8 cellular contexts compared by ENCODE assay signal in the genomic region with DNA sequence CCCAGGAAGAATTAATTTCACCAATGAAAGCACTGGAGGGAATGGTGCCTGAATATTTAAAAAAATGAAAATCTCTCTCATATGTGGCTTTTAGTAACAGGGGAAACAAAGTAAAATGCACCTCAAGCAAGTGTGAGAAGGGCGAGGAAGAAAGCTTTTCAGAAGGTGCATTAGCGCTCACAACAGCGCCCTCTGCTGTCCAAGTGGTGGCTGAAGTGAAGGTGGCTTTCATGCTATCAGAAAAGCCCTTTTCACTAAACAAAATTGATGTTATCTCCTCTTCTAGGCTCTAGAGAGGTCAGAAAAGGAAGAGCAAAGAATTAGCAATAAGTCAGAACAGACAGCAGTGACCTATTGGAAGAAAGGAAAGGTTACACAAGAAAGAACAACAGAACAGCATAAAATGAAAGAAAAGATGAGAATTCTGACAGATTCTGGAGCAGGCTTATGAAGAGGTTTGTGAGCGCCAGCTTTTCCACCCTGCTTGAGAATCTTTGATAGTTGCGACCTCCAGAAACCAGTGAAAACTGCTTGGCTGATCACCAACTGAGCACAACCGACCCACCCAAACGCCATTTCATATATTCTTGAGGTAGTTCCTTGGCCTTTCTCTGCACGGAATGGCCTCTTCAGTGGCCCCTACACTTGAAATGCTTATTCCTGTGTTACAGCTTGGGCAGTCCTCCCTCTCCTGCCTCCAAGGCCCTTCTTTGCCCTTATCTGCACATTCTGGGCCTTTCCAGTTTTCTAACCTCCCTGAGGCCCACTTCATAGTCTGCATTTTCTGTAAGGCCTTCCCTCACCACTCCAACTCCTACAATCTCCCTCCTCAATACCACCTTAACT. TPM values are rescaled to one million over a fixed set of nuclear protein-coding genes. Genes with fewer than 3 reads are reported as not detected.
A peak's percentile ranks its signal among the peaks of the same experiment; 100 is the strongest.
DNase-seq lines count a peak whose midpoint lies in the region; ATAC-seq and FAIRE-seq lines count a peak whose summit lies in the region.

No MANE protein-coding gene starts in this region.

- H4K91ac ChIP-seq in trophoblast cell (ENCODE audit: low read depth, low read length), result no peak overlapping the region

- H3K4me3 ChIP-seq in trophoblast cell (ENCODE audit: low read depth, low read length), result no peak overlapping the region

- no peaks in the 10 kb centered on the region for H3K79me1 ChIP-seq in trophoblast cell (ENCODE audit: low read length)

- no peak overlapping the region for H3K4me2 ChIP-seq in trophoblast cell (ENCODE audit: low read length)

- no peaks in the 10 kb centered on the region for H3K27me3 ChIP-seq in trophoblast cell (ENCODE audit: insufficient read depth, low read length)

- no peaks in the 10 kb centered on the region for H3K27me3 Mint-ChIP-seq in activated T-helper 17 cell treated with anti-CD3 and anti-CD28 coated beads, Interleukin-2, amount 50 U/mL, for 72 hours

- intact Hi-C loops in Right ventricle myocardium inferior (cut with DNase I), result loop anchor here (5.0 kb wide), 1 partner anchor 550 kb away; no protein-coding TSS in a partner anchor
- intact Hi-C loops in cardiac septum (cut with DNase I), result loop anchor here (2.0 kb wide), 1 partner anchor 550 kb away; no protein-coding TSS in a partner anchor

- H3K79me2 ChIP-seq in trophoblast cell (ENCODE audit: control insufficient read depth, insufficient read depth, low read length, poor library complexity), result no peaks in the 10 kb centered on the region

- no peak overlapping the region for H2AFZ ChIP-seq in trophoblast cell (ENCODE audit: insufficient read depth, low read length, poor library complexity)

- H3K4me1 ChIP-seq in trophoblast cell (ENCODE audit: control insufficient read depth in 1 of 2, insufficient read depth in 2 of 2, low read length in 2 of 2), result peaks cover 0 to 4% of the 10 kb centered on the region in 2 experiments

- ATAC-seq in Right ventricle myocardium inferior (no peak), HG03432 (IDR thresholded peaks at IDR 0.05; ENCODE audit: unreplicated experiment) (peak; percentile 81)
- peak; percentile 37 for ATAC-seq in activated T-helper 17 cell treated with anti-CD3 and anti-CD28 coated beads, Interleukin-2, amount 50 U/mL, for 72 hours (replicated peaks)

- H3K4me3 Mint-ChIP-seq in activated T-helper 17 cell treated with anti-CD3 and anti-CD28 coated beads, Interleukin-2, amount 50 U/mL, for 72 hours, result no peak overlapping the region

- H3K18ac ChIP-seq in trophoblast cell (ENCODE audit: low read length), result no peak overlapping the region

- no peaks in the 10 kb centered on the region for H3K9me3 ChIP-seq in trophoblast cell (ENCODE audit: insufficient read depth, low read depth, low read length)

- no peaks in the 10 kb centered on the region for H3K9me3 Mint-ChIP-seq in activated T-helper 17 cell treated with anti-CD3 and anti-CD28 coated beads, Interleukin-2, amount 50 U/mL, for 72 hours

- no peak overlapping the region for H2AK5ac ChIP-seq in trophoblast cell (ENCODE audit: low read length)

- WGBS in trophoblast cell (ENCODE audit: extremely low coverage, insufficient coverage, insufficient read length), result no CpG with 5 or more reads among the region's 8 CpGs

- H2BK120ac ChIP-seq in trophoblast cell (ENCODE audit: insufficient read depth, low read length, poor library complexity), result no peak overlapping the region

- FAIRE-seq in RCC 7860 (lab: Jason Lieb, UNC), result no peak

- peaks cover 6% of the 10 kb centered on the region for H3K36me3 Mint-ChIP-seq in activated T-helper 17 cell treated with anti-CD3 and anti-CD28 coated beads, Interleukin-2, amount 50 U/mL, for 72 hours (ENCODE audit: low read depth)

- no peak overlapping the region for H3K14ac ChIP-seq in trophoblast cell (ENCODE audit: low read length)

- no peak overlapping the region for H4K8ac ChIP-seq in trophoblast cell (ENCODE audit: low read depth, low read length)

- H3K36me3 ChIP-seq in trophoblast cell (ENCODE audit: control insufficient read depth in 1 of 2, insufficient read depth in 2 of 2, low read length in 2 of 2), result peaks cover 2 to 3% of the 10 kb centered on the region in 2 experiments

- no peaks in the 10 kb centered on the region for H3K4me1 Mint-ChIP-seq in activated T-helper 17 cell treated with anti-CD3 and anti-CD28 coated beads, Interleukin-2, amount 50 U/mL, for 72 hours

- no peak overlapping the region for H3K27ac ChIP-seq in trophoblast cell (ENCODE audit: low read depth, low read length)

- no peak overlapping the region for H3K23ac ChIP-seq in trophoblast cell (ENCODE audit: low read length)

- no peak overlapping the region for H2BK5ac ChIP-seq in trophoblast cell (ENCODE audit: low read depth, low read length, poor library complexity)

- no peak overlapping the region for H3K4ac ChIP-seq in trophoblast cell (ENCODE audit: low read depth, low read length)

- no peak overlapping the region for H4K12ac ChIP-seq in trophoblast cell (ENCODE audit: low read depth, low read length)

- no peak overlapping the region for H2BK12ac ChIP-seq in trophoblast cell (ENCODE audit: low read length)

- H3K27ac Mint-ChIP-seq in activated T-helper 17 cell treated with anti-CD3 and anti-CD28 coated beads, Interleukin-2, amount 50 U/mL, for 72 hours, result no peak overlapping the region

- no peak overlapping the region for H3K9ac ChIP-seq in trophoblast cell (ENCODE audit: low read length)

- peak; percentile 72 for DNase-seq in Right ventricle myocardium inferior (ENCODE audit: missing footprints)
- no peak for DNase-seq in cardiac septum (ENCODE audit: low spot score)
- peak; percentile 11 for DNase-seq in RCC 7860 (ENCODE audit: low spot score)
- peak; percentile 50 for DNase-seq in germinal center (ENCODE audit: low spot score)
- DNase-seq in trophoblast cell, result peak; percentile 46 to 87
- peak; percentile 65 for DNase-seq in ureter (ENCODE audit: low spot score)

RNA-seq across cellular contexts. Expression of a gene that starts 45.3 kb away (rescaled TPM):
- not detected for total RNA-seq in Right ventricle myocardium inferior
- not detected for total RNA-seq in cardiac septum
- not detected for total RNA-seq in activated T-helper 17 cell treated with anti-CD3 and anti-CD28 coated beads, Interleukin-2, amount 50 U/mL, for 72 hours
- polyA plus RNA-seq in trophoblast cell (2013), result not detected in 2 replicates
- total RNA-seq in ureter, result not detected
